Comparison of ENCODE assay signal across 8 cellular contexts in genomic region chrX:150694738-150695410, GRCh38. TPM values are rescaled to one million over a fixed set of nuclear protein-coding genes. Genes with fewer than 3 reads are reported as not detected.
DNase-seq lines count a peak whose midpoint lies in the region; ATAC-seq and TF ChIP-seq lines count a peak whose summit lies in the region.

No MANE protein-coding gene starts in this region.

- no peaks in the 10 kb centered on the region for H3K27me3 ChIP-seq in CD8-positive, alpha-beta T cell (ENCODE audit: insufficient read depth, low read length)
- no peaks in the 10 kb centered on the region for H3K27me3 ChIP-seq in upper lobe of left lung

- peak in 3 of 7 experiments; percentile 11 to 25 (median 13) for DNase-seq in CD8-positive, alpha-beta T cell
- DNase-seq in activated B cell treated with CpG ODN at 0.5 μM for 24 hours (peak; percentile 18), hepatic stellate cell (ENCODE audit: low spot score) (peak; percentile 18), upper lobe of left lung (no peak), middle frontal gyrus (ENCODE audit: extremely low spot score, low spot score) (no peak), amniotic stem cell (lab: John Stamatoyannopoulos, UW) (no peak)

- H3K27ac Mint-ChIP-seq in CD8-positive, alpha-beta T cell: peak overlapping the region; percentile 85
- peak overlapping the region; percentile 98 for H3K27ac Mint-ChIP-seq in activated B cell treated with CpG ODN at 0.5 μM for 24 hours

- TF ChIP-seq CTCF in CD8-positive, alpha-beta T cell (IDR thresholded peaks at IDR 0.05): no peak
- TF ChIP-seq CTCF in activated B cell treated with CpG ODN at 0.5 μM for 24 hours (IDR thresholded peaks at IDR 0.05) (no peak), upper lobe of left lung (IDR thresholded peaks at IDR 0.05) (no peak)

- POLR2A ChIA-PET in CD8-positive, alpha-beta T cell (lab: Charles Lee): interaction anchor here (1.3 to 3.7 kb wide), 3 partner anchors 19 to 755 kb away, joined by 3 to 14 read pairs (median 12); no protein-coding TSS in a partner anchor
- POLR2A ChIA-PET in activated B cell treated with CpG ODN at 0.5 μM for 24 hours (lab: Charles Lee): interaction anchor here (1.4 to 2.7 kb wide), 4 partner anchors 8 to 755 kb away, joined by 3 to 30 read pairs (median 8); no protein-coding TSS in a partner anchor

- intact Hi-C loops in CD8-positive, alpha-beta T cell (cut with DNase I, micrococcal nuclease): loop anchor here (2.0 to 10.0 kb wide), 5 partner anchors 123 to 758 kb away; partner anchors contain the start of genes VMA21 (in 2 of the 2), CD99L2 (in 1 of the 2) and EOLA2 (in 1 of the 2)
- intact Hi-C loops in activated B cell treated with CpG ODN at 0.5 μM for 24 hours (cut with micrococcal nuclease): loop anchor here (5.0 to 10.0 kb wide), 3 partner anchors 202 to 1060 kb away; partner anchors contain the start of genes CD99L2, MAMLD1 and TMEM185A

- no peaks in the 10 kb centered on the region for H3K9me3 Mint-ChIP-seq in CD8-positive, alpha-beta T cell
- H3K9me3 Mint-ChIP-seq in activated B cell treated with CpG ODN at 0.5 μM for 24 hours: no peaks in the 10 kb centered on the region

- no peaks in the 10 kb centered on the region for H3K9me3 ChIP-seq in CD8-positive, alpha-beta T cell (ENCODE audit: low read length)
- no peaks in the 10 kb centered on the region for H3K9me3 ChIP-seq in upper lobe of left lung

- H3K36me3 ChIP-seq in CD8-positive, alpha-beta T cell (ENCODE audit: insufficient read depth, low read length): no peaks in the 10 kb centered on the region
- H3K36me3 ChIP-seq in upper lobe of left lung: no peaks in the 10 kb centered on the region

- peak overlapping the region; percentile 96 for H3K4me3 Mint-ChIP-seq in CD8-positive, alpha-beta T cell
- peak overlapping the region; percentile 69 for H3K4me3 Mint-ChIP-seq in activated B cell treated with CpG ODN at 0.5 μM for 24 hours

- H3K4me3 ChIP-seq in CD8-positive, alpha-beta T cell (ENCODE audit: low read depth, low read length): no peak overlapping the region
- no peak overlapping the region for H3K4me3 ChIP-seq in upper lobe of left lung

- no peak for TF ChIP-seq POLR2A in upper lobe of left lung (IDR thresholded peaks at IDR 0.05)

- peaks cover 13% of the 10 kb centered on the region for H3K36me3 Mint-ChIP-seq in CD8-positive, alpha-beta T cell
- H3K36me3 Mint-ChIP-seq in activated B cell treated with CpG ODN at 0.5 μM for 24 hours (ENCODE audit: low read depth): peaks cover 11% of the 10 kb centered on the region

- 62 to 70% methylated on average over 7 to 8 of the region's 8 CpGs for WGBS in upper lobe of left lung, 2 donors

- peaks cover 51% of the 10 kb centered on the region for H3K4me1 ChIP-seq in CD8-positive, alpha-beta T cell (ENCODE audit: insufficient read depth, low read length)
- H3K4me1 ChIP-seq in upper lobe of left lung: peaks cover 0 to 10% (median 3%) of the 10 kb centered on the region in 4 donors

- no peaks in the 10 kb centered on the region for H3K27me3 Mint-ChIP-seq in CD8-positive, alpha-beta T cell (ENCODE audit: low read depth)
- no peaks in the 10 kb centered on the region for H3K27me3 Mint-ChIP-seq in activated B cell treated with CpG ODN at 0.5 μM for 24 hours

- ATAC-seq in CD8-positive, alpha-beta T cell: peak; percentile 22
- ATAC-seq in HG02588 (IDR thresholded peaks at IDR 0.05; ENCODE audit: unreplicated experiment): peak; percentile 33
- ATAC-seq in activated B cell treated with CpG ODN at 0.5 μM for 24 hours (ENCODE audit: low read depth): peak; percentile 45
- peak; percentile 31 to 35 for ATAC-seq in upper lobe of left lung (ENCODE audit: low FRiP score in 2 of 2)
- ATAC-seq in HG03025 (IDR thresholded peaks at IDR 0.05; ENCODE audit: low FRiP score, unreplicated experiment): no peak

- CTCF ChIA-PET in CD8-positive, alpha-beta T cell (lab: Charles Lee): interaction anchor here (2.6 to 2.8 kb wide), 2 partner anchors 11 to 22 kb away, joined by 8 to 19 read pairs; no protein-coding TSS in a partner anchor
- CTCF ChIA-PET in activated B cell treated with CpG ODN at 0.5 μM for 24 hours (lab: Charles Lee): interaction anchor here (4.8 kb wide), 1 partner anchor 11 kb away, joined by 18 read pairs; no protein-coding TSS in a partner anchor

- no peak for TF ChIP-seq EP300 in upper lobe of left lung (IDR thresholded peaks at IDR 0.05)

- peaks cover 69% of the 10 kb centered on the region for H3K4me1 Mint-ChIP-seq in CD8-positive, alpha-beta T cell (ENCODE audit: low read depth)
- peaks cover 62% of the 10 kb centered on the region for H3K4me1 Mint-ChIP-seq in activated B cell treated with CpG ODN at 0.5 μM for 24 hours

- H3K27ac ChIP-seq in CD8-positive, alpha-beta T cell (ENCODE audit: low read depth, low read length): no peak overlapping the region
- H3K27ac ChIP-seq in upper lobe of left lung: peak overlapping the region; percentile 84 to 87 (median 86)

RNA-seq across cellular contexts. Expression of gene MTMR1, which starts 1.7 kb away (rescaled TPM):
- 10 to 100 TPM; 32.0 to 32.4 TPM for total RNA-seq in CD8-positive, alpha-beta T cell
- total RNA-seq in activated B cell treated with CpG ODN at 0.5 μM for 24 hours (51.5 and 52.6 TPM in 2 replicates), upper lobe of left lung (10 to 100 TPM; 10.9 to 24.6 (median 20.8) TPM)

Comparison
In these comparisons a context has a peak if more than half of its experiments do, and no peak if none do; other contexts are left out.
1. DNase-seq: peak in activated B cell treated with CpG ODN at 0.5 μM for 24 hours (single experiment) and hepatic stellate cell (single experiment); none in upper lobe of left lung (0 of 2), middle frontal gyrus (single experiment) and amniotic stem cell (single experiment).